In genomic region chr5:96259211-96259772, GRCh38 we compare ENCODE assay signal across 7 cellular contexts.
DNase-seq lines count a peak whose midpoint lies in the region; ATAC-seq and TF ChIP-seq lines count a peak whose summit lies in the region.

No MANE protein-coding gene starts in this region.

- no peak overlapping the region for H3K4me3 Mint-ChIP-seq in CD4-positive, alpha-beta T cell

- TF ChIP-seq CTCF in fibroblast of lung (conservative IDR thresholded peaks at IDR 0.05 in 1 of 2, IDR thresholded peaks at IDR 0.05 in 1 of 2; ENCODE audit: low read depth in 1 of 2, low read length in 2 of 2): no peak
- no peak for TF ChIP-seq CTCF in CD4-positive, alpha-beta T cell (IDR thresholded peaks at IDR 0.05)

- H3K27me3 ChIP-seq in fibroblast of lung (ENCODE audit: control insufficient read depth, insufficient read depth, low read length): no peaks in the 10 kb centered on the region
- H3K27me3 ChIP-seq in CD4-positive, alpha-beta T cell (ENCODE audit: control insufficient read depth, insufficient read depth, low read length): no peaks in the 10 kb centered on the region

- peak overlapping the region; percentile 38 for H3K4me2 ChIP-seq in fibroblast of lung (ENCODE audit: extremely low read depth, insufficient read depth, low read length)

- H3K4me1 ChIP-seq in fibroblast of lung (ENCODE audit: control insufficient read depth, extremely low read depth, insufficient read depth, low read length): peaks cover 12% of the 10 kb centered on the region

- no peaks in the 10 kb centered on the region for H3K9me3 Mint-ChIP-seq in CD4-positive, alpha-beta T cell

- H3K9ac ChIP-seq in fibroblast of lung (ENCODE audit: insufficient read depth, low read length): no peak overlapping the region

- H3K4me3 ChIP-seq in fibroblast of lung (replicated peaks in 1 of 4; ENCODE audit: control extremely low read depth in 1 of 4, insufficient read depth in 1 of 4, low read depth in 3 of 4, low read length in 4 of 4): no peak overlapping the region

- peak; percentile 76 to 89 for DNase-seq in NOMO-1 (lab: John Stamatoyannopoulos, UW; ENCODE audit: unreplicated experiment in 2 of 2)
- DNase-seq in fibroblast of lung (ENCODE audit: low read depth in 2 of 2): peak; percentile 57 to 74
- peak; percentile 64 for DNase-seq in superior temporal gyrus (ENCODE audit: extremely low spot score)
- DNase-seq in iPS-NIHi11 (ENCODE audit: low spot score): no peak
- DNase-seq in CD4-positive, alpha-beta T cell: no peak
- no peak for DNase-seq in NCI-H774 (lab: John Stamatoyannopoulos, UW)

- no peak overlapping the region for H2AFZ ChIP-seq in fibroblast of lung (ENCODE audit: low read length)

- H4K20me1 ChIP-seq in fibroblast of lung (ENCODE audit: control insufficient read depth, extremely low read depth, insufficient read depth, low read length): no peaks in the 10 kb centered on the region

- ATAC-seq in GM21526 (IDR thresholded peaks at IDR 0.05; ENCODE audit: low FRiP score, unreplicated experiment): peak; percentile 55
- no peak for ATAC-seq in CD4-positive, alpha-beta T cell (ENCODE audit: poor library complexity)

- CTCF ChIA-PET in CD4-positive, alpha-beta T cell (lab: Charles Lee): no interaction called here

- no peaks in the 10 kb centered on the region for H3K36me3 ChIP-seq in fibroblast of lung (ENCODE audit: control insufficient read depth, insufficient read depth, low read length)

- no peaks in the 10 kb centered on the region for H3K79me2 ChIP-seq in fibroblast of lung (ENCODE audit: control insufficient read depth, insufficient read depth, low read length)

- POLR2A ChIA-PET in CD4-positive, alpha-beta T cell (lab: Charles Lee): no interaction called here

- H3K27ac ChIP-seq in fibroblast of lung (ENCODE audit: insufficient read depth, low read length): peak overlapping the region; percentile 52
- no peak overlapping the region for H3K27ac ChIP-seq in CD4-positive, alpha-beta T cell (ENCODE audit: low read depth, low read length)

- no peaks in the 10 kb centered on the region for H3K4me1 Mint-ChIP-seq in CD4-positive, alpha-beta T cell (ENCODE audit: low read depth)

- no peaks in the 10 kb centered on the region for H3K36me3 Mint-ChIP-seq in CD4-positive, alpha-beta T cell (ENCODE audit: low read depth)

- intact Hi-C loops in CD4-positive, alpha-beta T cell (cut with DNase I, micrococcal nuclease): no loop called here

- H3K27ac Mint-ChIP-seq in CD4-positive, alpha-beta T cell: no peak overlapping the region

- H3K9me3 ChIP-seq in fibroblast of lung (ENCODE audit: control insufficient read depth, insufficient read depth, low read depth, low read length): no peaks in the 10 kb centered on the region
- no peaks in the 10 kb centered on the region for H3K9me3 ChIP-seq in CD4-positive, alpha-beta T cell (ENCODE audit: control insufficient read depth, low read length)

- peaks cover 17% of the 10 kb centered on the region for H3K27me3 Mint-ChIP-seq in CD4-positive, alpha-beta T cell

Comparison
In these comparisons a context has a peak if more than half of its experiments do, and no peak if none do; other contexts are left out.
1. DNase-seq: peak in NOMO-1 (2 of 2), fibroblast of lung (2 of 2) and superior temporal gyrus (single experiment); none in iPS-NIHi11 (single experiment), CD4-positive, alpha-beta T cell (0 of 10) and NCI-H774 (single experiment).